ENCODE assay signal across 35 cellular contexts in genomic region chr4:168960716-168961115, GRCh38.
"Had no signal": no experiment of that assay in that cellular context is flagged by ENCODE, and none has a peak within 500 bp of the region (broad histone marks: within the 10 kb centered on the region; RNA-seq: fewer than 3 reads in every experiment).

No MANE protein-coding gene starts in this region.

- H3K27ac ChIP-seq: KMS-11 had no signal

- H3K36me3 ChIP-seq: MG63 had no signal

- H3K9ac ChIP-seq: KMS-11 had no signal

- H3K4me3 ChIP-seq: MG63 had no signal

- H3K27me3 ChIP-seq: MG63 had no signal

- DNase-seq: Karpas-422, Kasumi-1, MG63, MM.1S, MV-4-11, NCI-H1048, NCI-H1092, NCI-H1092 treated with DMSO at 0.1 percent for 48 hours, NCI-H1105, NCI-H1105 treated with DMSO at 0.1 percent for 48 hours, NCI-H1417, NCI-H1417 treated with DMSO at 0.1 percent for 48 hours, NCI-H1436, NCI-H1436 treated with DMSO at 0.1 percent for 48 hours, NCI-H146, NCI-H1694, NCI-H1694 treated with DMSO at 0.1 percent for 48 hours, NCI-H187, NCI-H187 treated with DMSO at 0.1 percent for 48 hours, NCI-H1930, NCI-H2029, NCI-H2029 treated with DMSO at 0.1 percent for 48 hours, NCI-H2081, NCI-H2081 treated with DMSO at 0.1 percent for 48 hours, NCI-H2107, NCI-H2171, NCI-H2171 treated with DMSO at 0.1 percent for 48 hours, NCI-H2227 treated with DMSO at 0.1 percent for 48 hours, NCI-H226, NCI-H345, NCI-H446, NCI-H446 treated with DMSO at 0.1 percent for 48 hours, NCI-H510A, NCI-H510A treated with DMSO at 0.1 percent for 48 hours had no signal

- H3K4me2 ChIP-seq: KMS-11 had no signal
